ENCODE assay signal across 19 cellular contexts in the genomic region with DNA sequence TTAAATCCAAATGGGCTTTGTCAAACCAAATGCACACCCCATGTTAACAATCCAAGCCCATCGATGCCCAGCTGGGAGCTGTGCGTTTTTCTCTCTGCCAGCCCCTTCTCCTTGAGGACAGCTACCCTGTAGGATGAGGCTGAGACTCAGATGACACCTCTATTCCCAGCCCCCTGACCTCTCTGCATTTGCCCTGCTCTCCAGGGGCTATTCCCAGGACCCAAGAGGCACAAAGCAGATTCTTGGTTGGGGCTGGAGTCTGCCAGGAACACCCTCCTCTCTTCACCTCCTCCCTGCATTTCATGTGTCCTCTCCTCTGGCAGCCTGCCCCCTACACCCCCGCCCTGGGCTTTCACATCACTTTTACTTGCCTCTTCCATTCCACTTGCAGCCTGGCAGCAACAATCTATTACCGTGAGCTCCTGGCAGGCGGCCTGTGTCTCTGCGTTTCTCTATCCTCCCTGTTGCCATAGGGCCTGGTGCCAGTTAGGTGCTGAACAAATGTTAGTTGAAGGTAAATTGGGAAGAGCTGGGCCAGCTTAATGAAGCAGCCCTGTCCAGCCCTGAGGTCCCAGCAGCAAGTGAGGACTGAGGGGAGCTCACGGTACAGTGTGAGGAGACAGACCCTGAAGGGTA. TPM values are rescaled to one million over a fixed set of nuclear protein-coding genes. Genes with fewer than 3 reads are reported as not detected.
DNase-seq lines count a peak whose midpoint lies in the region; TF ChIP-seq lines count a peak whose summit lies in the region.
"Had no signal": no experiment of that assay in that cellular context is flagged by ENCODE, and none has a peak within 500 bp of the region (broad histone marks: within the 10 kb centered on the region; RNA-seq: fewer than 3 reads in every experiment).

No MANE protein-coding gene starts in this region.

- H3K27ac Mint-ChIP-seq in osteocyte (ENCODE audit: unreplicated experiment), result no peak overlapping the region
- no peak overlapping the region for H3K27ac Mint-ChIP-seq in CD8-positive, alpha-beta memory T cell

- H3K4me3 ChIP-seq in dorsolateral prefrontal cortex, result no peak overlapping the region
- H3K4me3 ChIP-seq in CD8-positive, alpha-beta memory T cell (ENCODE audit: low read length), result no peak overlapping the region
- H3K4me3 ChIP-seq: A549; BLaER1 treated with 17β-estradiol and CSF1 and Interleukin-3, amounts not matched to agents 10 nM and 100 nM; SJCRH30; tibial nerve had no signal

- peak overlapping the region in 34 of 59 donors; percentile 1 to 83 (median 42) for H3K27ac ChIP-seq in dorsolateral prefrontal cortex
- no peak overlapping the region for H3K27ac ChIP-seq in CD8-positive, alpha-beta memory T cell (ENCODE audit: low read depth, low read length)
- H3K27ac ChIP-seq: A549; BLaER1 treated with 17β-estradiol and CSF1 and Interleukin-3, amounts not matched to agents 10 nM and 100 nM; SJCRH30; tibial nerve had no signal

- no peak overlapping the region for H3K4me3 Mint-ChIP-seq in osteocyte (ENCODE audit: unreplicated experiment)
- H3K4me3 Mint-ChIP-seq in CD8-positive, alpha-beta memory T cell, result no peak overlapping the region

- POLR2A ChIA-PET in CD8-positive, alpha-beta memory T cell (lab: Charles Lee), result no interaction called here

- TF ChIP-seq CTCF in dorsolateral prefrontal cortex (IDR thresholded peaks at IDR 0.05 in 54 of 56, conservative IDR thresholded peaks at IDR 0.05 in 2 of 56; ENCODE audit: low read depth in 1 of 56, partially characterized antibody in 56 of 56) (no peak), osteocyte (IDR thresholded peaks at IDR 0.05) (no peak)

- peaks cover 3% of the 10 kb centered on the region for H3K27me3 Mint-ChIP-seq in osteocyte (ENCODE audit: unreplicated experiment)
- H3K27me3 Mint-ChIP-seq in CD8-positive, alpha-beta memory T cell, result peaks cover 3 to 7% of the 10 kb centered on the region in 2 donors

- no peaks in the 10 kb centered on the region for H3K27me3 ChIP-seq in dorsolateral prefrontal cortex
- H3K27me3 ChIP-seq in CD8-positive, alpha-beta memory T cell (ENCODE audit: insufficient read depth, low read length, poor library complexity, severe bottlenecking), result no peaks in the 10 kb centered on the region
- H3K27me3 ChIP-seq: BLaER1 treated with 17β-estradiol and CSF1 and Interleukin-3, amounts not matched to agents 10 nM and 100 nM; tibial nerve had no signal

- H3K9me3 Mint-ChIP-seq in osteocyte (ENCODE audit: unreplicated experiment), result no peaks in the 10 kb centered on the region
- H3K9me3 Mint-ChIP-seq in CD8-positive, alpha-beta memory T cell, result no peaks in the 10 kb centered on the region

- no peaks in the 10 kb centered on the region for H3K9me3 ChIP-seq in CD8-positive, alpha-beta memory T cell (ENCODE audit: low read length)
- H3K9me3 ChIP-seq: A549; BLaER1 treated with 17β-estradiol and CSF1 and Interleukin-3, amounts not matched to agents 10 nM and 100 nM; SJCRH30; tibial nerve had no signal

- H3K36me3 ChIP-seq in CD8-positive, alpha-beta memory T cell (ENCODE audit: insufficient read depth, low read length), result no peaks in the 10 kb centered on the region
- H3K36me3 ChIP-seq: SJCRH30, tibial nerve had no signal

- H3K4me1 ChIP-seq in CD8-positive, alpha-beta memory T cell (ENCODE audit: insufficient read depth, low read length), result no peaks in the 10 kb centered on the region
- H3K4me1 ChIP-seq: A549, SJCRH30, tibial nerve had no signal

- DNase-seq in NCI-H2107 treated with DMSO at 0.1 percent for 48 hours (lab: John Stamatoyannopoulos, UW; ENCODE audit: unreplicated experiment) (peak; percentile 18), NCI-H2107 (lab: John Stamatoyannopoulos, UW) (no peak), NCI-H446 (lab: John Stamatoyannopoulos, UW) (peak; percentile 13 to 32), dorsolateral prefrontal cortex (peak; percentile 41 to 96 (median 69)), osteocyte (ENCODE audit: extremely low spot score, unreplicated experiment) (peak; percentile 59), NCI-H2227 treated with DMSO at 0.1 percent for 48 hours (lab: John Stamatoyannopoulos, UW) (no peak), NCI-H146 treated with DMSO at 0.1 percent for 48 hours (lab: John Stamatoyannopoulos, UW; ENCODE audit: unreplicated experiment) (no peak)
- DNase-seq in CD8-positive, alpha-beta memory T cell, result no peak
- DNase-seq: activated CD4-positive, alpha-beta T cell treated with anti-CD3 and anti-CD28 coated beads for 1 hour; DMS153; NCI-H526 treated with DMSO at 0.1 percent for 48 hours; OCI-M1; SJCRH30; stimulated activated CD4-positive, alpha-beta T cell treated with anti-CD3 and anti-CD28 coated beads, Interleukin-15, amount 100 ng/mL, for 24 hours; stimulated activated naive CD4-positive, alpha-beta T cell; T-helper 2 cell had no signal

- no peaks in the 10 kb centered on the region for H3K36me3 Mint-ChIP-seq in osteocyte (ENCODE audit: unreplicated experiment)
- H3K36me3 Mint-ChIP-seq in CD8-positive, alpha-beta memory T cell, result no peaks in the 10 kb centered on the region

- no peaks in the 10 kb centered on the region for H3K4me1 Mint-ChIP-seq in osteocyte (ENCODE audit: unreplicated experiment)
- H3K4me1 Mint-ChIP-seq in CD8-positive, alpha-beta memory T cell, result no peaks in the 10 kb centered on the region

- CTCF ChIA-PET in CD8-positive, alpha-beta memory T cell (lab: Charles Lee), result no interaction called here

- intact Hi-C loops in dorsolateral prefrontal cortex (cut with DNase I), result no loop called here

RNA-seq across cellular contexts. Expression of a gene that starts 51.8 kb away (rescaled TPM):
- total RNA-seq in dorsolateral prefrontal cortex (100 to 1,000 TPM in 107 of 120 experiments, 10 to 100 TPM in 13; 43.3 to 246 (median 148) TPM), osteocyte (not detected in 2 replicates)
- total RNA-seq in CD8-positive, alpha-beta memory T cell, result 1 to 10 TPM in 1 of 2 experiments, under 1 TPM in 1; 0.74 to 1.2 TPM
- 0.18 TPM for polyA plus RNA-seq in CD8-positive, alpha-beta memory T cell

Comparison
In these comparisons a context has a peak if more than half of its experiments do, and no peak if none do; other contexts are left out.
1. DNase-seq: peak in NCI-H2107 treated with DMSO at 0.1 percent for 48 hours (single experiment), NCI-H446 (2 of 2), dorsolateral prefrontal cortex (10 of 10) and osteocyte (single experiment); none in NCI-H2107 (single experiment), NCI-H2227 treated with DMSO at 0.1 percent for 48 hours (single experiment), NCI-H146 treated with DMSO at 0.1 percent for 48 hours (single experiment) and CD8-positive, alpha-beta memory T cell (0 of 5).
2. RNA of a gene that starts 51.8 kb away (total RNA-seq): 43.3 to 246 TPM in dorsolateral prefrontal cortex; 0.74 to 1.2 TPM in CD8-positive, alpha-beta memory T cell and not detected in osteocyte; every median in the first group is over 10 times any median in the second.